Comparison of ENCODE assay signal across 24 cellular contexts in genomic region chr1:52880226-52880625, GRCh38. TPM values are rescaled to one million over a fixed set of nuclear protein-coding genes. Genes with fewer than 3 reads are reported as not detected.
A peak's percentile ranks its signal among the peaks of the same experiment; 100 is the strongest.
DNase-seq lines count a peak whose midpoint lies in the region; TF ChIP-seq lines count a peak whose summit lies in the region.
"Had no signal": no experiment of that assay in that cellular context is flagged by ENCODE, and none has a peak within 500 bp of the region (broad histone marks: within the 10 kb centered on the region; RNA-seq: fewer than 3 reads in every experiment).

No MANE protein-coding gene starts in this region.

- DNase-seq in NCI-H345 treated with DMSO at 0.1 percent for 48 hours (lab: John Stamatoyannopoulos, UW; ENCODE audit: unreplicated experiment): peak; percentile 6
- DNase-seq in prostate gland (ENCODE audit: low spot score): no peak
- no peak for DNase-seq in activated naive CD4-positive, alpha-beta T cell treated with anti-CD3 and anti-CD28 coated beads, Interleukin-2, amount 50 U/mL, for 16 hours
- no peak for DNase-seq in AG20443 (ENCODE audit: low spot score)
- no peak for DNase-seq in HCEC 1CT
- DNase-seq: Caco-2; CD4-positive, alpha-beta memory T cell; DMS 273 treated with DMSO at 0.1 percent for 48 hours; MG63; NCI-H1048; NCI-H1417 treated with DMSO at 0.1 percent for 48 hours; NCI-H187; NCI-H446 treated with DMSO at 0.1 percent for 48 hours; NCI-H82; OCI-M1; Right ventricle myocardium superior; SW 1271; T-helper 17 cell had no signal

- H3K27ac ChIP-seq in VCaP: peak overlapping the region; percentile 79
- H3K27ac ChIP-seq in prostate gland: peak overlapping the region; percentile 32 to 54
- H3K27ac ChIP-seq: BLaER1 had no signal

- H3K27me3 ChIP-seq in Loucy (ENCODE audit: insufficient read depth, low read length, poor library complexity, severe bottlenecking): no peaks in the 10 kb centered on the region
- no peaks in the 10 kb centered on the region for H3K27me3 ChIP-seq in prostate gland (replicated peaks; ENCODE audit: insufficient read depth)
- H3K27me3 ChIP-seq: BLaER1, MG63 had no signal

- no peaks in the 10 kb centered on the region for H4K20me1 ChIP-seq in Loucy (ENCODE audit: insufficient read depth, low read length, poor library complexity, severe bottlenecking)
- H4K20me1 ChIP-seq: BLaER1 had no signal

- no peak overlapping the region for H3K4me3 ChIP-seq in Loucy (ENCODE audit: low read length, poor library complexity, severe bottlenecking)
- H3K4me3 ChIP-seq in prostate gland: no peak overlapping the region
- H3K4me3 ChIP-seq: BLaER1, GM23338, MG63 had no signal

- WGBS in prostate gland: 70% methylated on average over 1 of the region's 1 CpG

- no peak for TF ChIP-seq POLR2A in prostate gland (IDR thresholded peaks at IDR 0.05)

- no peaks in the 10 kb centered on the region for H3K4me1 ChIP-seq in Loucy (ENCODE audit: insufficient read depth, low read length, poor library complexity, severe bottlenecking)
- no peaks in the 10 kb centered on the region for H3K4me1 ChIP-seq in prostate gland (replicated peaks)
- H3K4me1 ChIP-seq: BLaER1 had no signal

- no peaks in the 10 kb centered on the region for H3F3A ChIP-seq in Loucy (ENCODE audit: low read depth)

- intact Hi-C loops in prostate gland (cut with DNase I): no loop called here

- H3K9me2 ChIP-seq in Loucy (replicated peaks; ENCODE audit: low read depth, low read length): no peaks in the 10 kb centered on the region

- H3K9ac ChIP-seq in Loucy (ENCODE audit: low read depth, low read length, poor library complexity, severe bottlenecking): no peak overlapping the region
- H3K9ac ChIP-seq: BLaER1 had no signal

- H3K9me3 ChIP-seq in Loucy (ENCODE audit: insufficient read depth, low read depth, low read length) (no peaks in the 10 kb centered on the region), prostate gland (no peaks in the 10 kb centered on the region)
- H3K9me3 ChIP-seq: Caco-2, MG63 had no signal

- H3K79me2 ChIP-seq in Loucy (ENCODE audit: insufficient read depth, low read length): no peaks in the 10 kb centered on the region

- H3K36me3 ChIP-seq in Loucy (ENCODE audit: insufficient read depth, low read length): no peaks in the 10 kb centered on the region
- H3K36me3 ChIP-seq in prostate gland: no peaks in the 10 kb centered on the region
- H3K36me3 ChIP-seq: BLaER1 had no signal

- no peak overlapping the region for H3K4me2 ChIP-seq in Loucy (ENCODE audit: low read depth, low read length, poor library complexity, severe bottlenecking)
- H3K4me2 ChIP-seq: BLaER1, GM23338 had no signal

- TF ChIP-seq CTCF in Loucy (conservative IDR thresholded peaks at IDR 0.05; ENCODE audit: low read length): no peak
- no peak for TF ChIP-seq CTCF in VCaP (conservative IDR thresholded peaks at IDR 0.05)
- no peak for TF ChIP-seq CTCF in prostate gland (IDR thresholded peaks at IDR 0.05)

- H2AFZ ChIP-seq in Loucy (ENCODE audit: low read length): 0 out of 2 replicates have a peak overlapping the region, but pooled peaks have one; percentile 7
- H2AFZ ChIP-seq: GM23338 had no signal

RNA-seq across cellular contexts. Expression of gene ZYG11A, which starts 37.7 kb away (rescaled TPM):
- total RNA-seq in prostate gland: 1 to 10 TPM in 1 of 2 donors, under 1 TPM in 1; 0.87 to 6.6 TPM
- total RNA-seq: CD4-positive, alpha-beta memory T cell; Right ventricle myocardium superior; SK-MEL-5 had no signal

RNA-seq across cellular contexts. Expression of gene ECHDC2, which starts 41.3 kb away (rescaled TPM):
- total RNA-seq in prostate gland: 100 to 1,000 TPM; 201 to 246 TPM
- total RNA-seq: G401 had no signal

RNA-seq across cellular contexts. Expression of gene SCP2, which starts 46.9 kb away (rescaled TPM):
- 100 to 1,000 TPM; 124 to 241 TPM for total RNA-seq in prostate gland
